Comparison of ENCODE assay signal across 8 cellular contexts in genomic region chr7:48035967-48036478, GRCh38. TPM values are rescaled to one million over a fixed set of nuclear protein-coding genes. Genes with fewer than 3 reads are reported as not detected.
DNase-seq lines count a peak whose midpoint lies in the region; ATAC-seq and TF ChIP-seq lines count a peak whose summit lies in the region.

No MANE protein-coding gene starts in this region.

- no peaks in the 10 kb centered on the region for H3K9me3 ChIP-seq in CD4-positive, CD25-positive, alpha-beta regulatory T cell (ENCODE audit: control insufficient read depth in 2 of 2, low read length in 2 of 2)
- H3K9me3 ChIP-seq in adrenal gland (replicated peaks in 1 of 3), result no peaks in the 10 kb centered on the region

- no peak overlapping the region for H3K27ac ChIP-seq in CD4-positive, CD25-positive, alpha-beta regulatory T cell (ENCODE audit: insufficient read depth, low read length, poor library complexity, severe bottlenecking)
- no peak overlapping the region for H3K27ac ChIP-seq in adrenal gland
- no peak overlapping the region for H3K27ac ChIP-seq in skin epidermis

- peaks cover 11% of the 10 kb centered on the region for H3K27me3 ChIP-seq in CD4-positive, CD25-positive, alpha-beta regulatory T cell (ENCODE audit: control insufficient read depth, insufficient read depth, low read length)
- H3K27me3 ChIP-seq in adrenal gland, result no peaks in the 10 kb centered on the region

- H3K4me1 ChIP-seq in CD4-positive, CD25-positive, alpha-beta regulatory T cell (ENCODE audit: control insufficient read depth, insufficient read depth, low read length, poor library complexity, severe bottlenecking), result peaks cover 13% of the 10 kb centered on the region
- peaks cover 9 to 10% of the 10 kb centered on the region in 2 donors for H3K4me1 ChIP-seq in adrenal gland (replicated peaks in 1 of 2)

- TF ChIP-seq POLR2A in adrenal gland (IDR thresholded peaks at IDR 0.05), result no peak

- H3K9me3 Mint-ChIP-seq in CD4-positive, CD25-positive, alpha-beta regulatory T cell, result peaks cover 0 to 5% (median 0%) of the 10 kb centered on the region in 7 donors

- intact Hi-C loops in adrenal gland (cut with DNase I), result loop anchor here in 1 of 2 donors (10.0 kb wide), 1 partner anchor 59 kb away; no protein-coding TSS in a partner anchor

- peak in 1 of 2 donors; percentile 22 for ATAC-seq in CD4-positive, CD25-positive, alpha-beta regulatory T cell (ENCODE audit: low read depth in 2 of 2)
- peak; percentile 3 for ATAC-seq in HG02678 (IDR thresholded peaks at IDR 0.05; ENCODE audit: unreplicated experiment)
- no peak for ATAC-seq in GM18867 (IDR thresholded peaks at IDR 0.05; ENCODE audit: unreplicated experiment)

- H3K27me3 Mint-ChIP-seq in CD4-positive, CD25-positive, alpha-beta regulatory T cell, result peaks cover 61% of the 10 kb centered on the region

- 2 to 4% (median 3%) methylated on average over 26 to 42 of the region's 42 CpGs for WGBS in adrenal gland, 4 donors

- no peaks in the 10 kb centered on the region for H3K36me3 ChIP-seq in CD4-positive, CD25-positive, alpha-beta regulatory T cell (ENCODE audit: control insufficient read depth, insufficient read depth, low read length)
- H3K36me3 ChIP-seq in adrenal gland (replicated peaks in 1 of 2), result no peaks in the 10 kb centered on the region

- peak overlapping the region; percentile 46 for H3K4me3 ChIP-seq in CD4-positive, CD25-positive, alpha-beta regulatory T cell (ENCODE audit: low read depth, low read length)
- peak overlapping the region in 1 of 4 donors; percentile 55 for H3K4me3 ChIP-seq in adrenal gland
- peak overlapping the region; percentile 80 for H3K4me3 ChIP-seq in iPS-11a (ENCODE audit: low read depth, low read length)
- H3K4me3 ChIP-seq in skin epidermis, result peak overlapping the region; percentile 26 to 50 (median 42)

- peak in 2 of 3 donors; percentile 13 to 18 for DNase-seq in CD4-positive, CD25-positive, alpha-beta regulatory T cell
- peak; percentile 23 to 59 (median 38) for DNase-seq in adrenal gland
- no peak for DNase-seq in RPMI8226
- DNase-seq in activated gamma-delta T cell treated with Interleukin-2 at 50 U/mL for 16 hours, result no peak

- peak overlapping the region in 2 of 3 donors; percentile 47 to 63 for H3K27ac Mint-ChIP-seq in CD4-positive, CD25-positive, alpha-beta regulatory T cell

- H3K4me3 Mint-ChIP-seq in CD4-positive, CD25-positive, alpha-beta regulatory T cell, result peak overlapping the region; percentile 75 to 93 (median 90)

- no peak for TF ChIP-seq CTCF in adrenal gland (IDR thresholded peaks at IDR 0.05)

- peaks cover 0 to 17% (median 6%) of the 10 kb centered on the region in 4 donors for H3K4me1 Mint-ChIP-seq in CD4-positive, CD25-positive, alpha-beta regulatory T cell

- H3K36me3 Mint-ChIP-seq in CD4-positive, CD25-positive, alpha-beta regulatory T cell, result no peaks in the 10 kb centered on the region

RNA-seq across cellular contexts. Expression of gene C7orf57, which starts 0.7 kb away (rescaled TPM):
- total RNA-seq in CD4-positive, CD25-positive, alpha-beta regulatory T cell, result not detected
- not detected for polyA plus RNA-seq in CD4-positive, CD25-positive, alpha-beta regulatory T cell
- 1 to 10 TPM in 1 of 8 donors, not detected in 7; 1.7 TPM for total RNA-seq in adrenal gland
- polyA plus RNA-seq in adrenal gland, result not detected

RNA-seq across cellular contexts. Expression of gene SUN3, which starts 7.1 kb away (rescaled TPM):
- not detected for total RNA-seq in CD4-positive, CD25-positive, alpha-beta regulatory T cell
- polyA plus RNA-seq in CD4-positive, CD25-positive, alpha-beta regulatory T cell, result not detected
- not detected for total RNA-seq in adrenal gland
- polyA plus RNA-seq in adrenal gland, result 1 to 10 TPM in 1 of 3 donors, under 1 TPM in 1, not detected in 1; 0.20 to 1.0 TPM

RNA-seq across cellular contexts. Expression of gene UPP1, which starts 53.0 kb away (rescaled TPM):
- total RNA-seq in CD4-positive, CD25-positive, alpha-beta regulatory T cell, result 66.6 TPM
- 100 to 1,000 TPM in 3 of 4 donors, 10 to 100 TPM in 1; 98.1 to 123 (median 110) TPM for polyA plus RNA-seq in CD4-positive, CD25-positive, alpha-beta regulatory T cell
- 10 to 100 TPM in 7 of 8 donors, 1 to 10 TPM in 1; 6.9 to 47.1 (median 24.8) TPM for total RNA-seq in adrenal gland
- 100 to 1,000 TPM in 2 of 3 donors, 10 to 100 TPM in 1; 15.9 to 132 (median 112) TPM for polyA plus RNA-seq in adrenal gland

RNA-seq across cellular contexts. Expression of gene HUS1, which starts 56.6 kb away (rescaled TPM):
- total RNA-seq in CD4-positive, CD25-positive, alpha-beta regulatory T cell, result 68.1 TPM
- 10 to 100 TPM; 30.2 to 39.5 (median 32.8) TPM for polyA plus RNA-seq in CD4-positive, CD25-positive, alpha-beta regulatory T cell
- 10 to 100 TPM; 18.0 to 38.0 (median 35.6) TPM for total RNA-seq in adrenal gland
- 10 to 100 TPM in 1 of 3 donors, 1 to 10 TPM in 2; 8.3 to 45.1 (median 8.9) TPM for polyA plus RNA-seq in adrenal gland

Comparison
In these comparisons a context has a peak if more than half of its experiments do, and no peak if none do; other contexts are left out.
1. DNase-seq: peak in CD4-positive, CD25-positive, alpha-beta regulatory T cell (2 of 3) and adrenal gland (7 of 7); none in RPMI8226 (single experiment) and activated gamma-delta T cell treated with Interleukin-2 at 50 U/mL for 16 hours (single experiment).